1 cellular context compared by ENCODE assay signal in the genomic region with DNA sequence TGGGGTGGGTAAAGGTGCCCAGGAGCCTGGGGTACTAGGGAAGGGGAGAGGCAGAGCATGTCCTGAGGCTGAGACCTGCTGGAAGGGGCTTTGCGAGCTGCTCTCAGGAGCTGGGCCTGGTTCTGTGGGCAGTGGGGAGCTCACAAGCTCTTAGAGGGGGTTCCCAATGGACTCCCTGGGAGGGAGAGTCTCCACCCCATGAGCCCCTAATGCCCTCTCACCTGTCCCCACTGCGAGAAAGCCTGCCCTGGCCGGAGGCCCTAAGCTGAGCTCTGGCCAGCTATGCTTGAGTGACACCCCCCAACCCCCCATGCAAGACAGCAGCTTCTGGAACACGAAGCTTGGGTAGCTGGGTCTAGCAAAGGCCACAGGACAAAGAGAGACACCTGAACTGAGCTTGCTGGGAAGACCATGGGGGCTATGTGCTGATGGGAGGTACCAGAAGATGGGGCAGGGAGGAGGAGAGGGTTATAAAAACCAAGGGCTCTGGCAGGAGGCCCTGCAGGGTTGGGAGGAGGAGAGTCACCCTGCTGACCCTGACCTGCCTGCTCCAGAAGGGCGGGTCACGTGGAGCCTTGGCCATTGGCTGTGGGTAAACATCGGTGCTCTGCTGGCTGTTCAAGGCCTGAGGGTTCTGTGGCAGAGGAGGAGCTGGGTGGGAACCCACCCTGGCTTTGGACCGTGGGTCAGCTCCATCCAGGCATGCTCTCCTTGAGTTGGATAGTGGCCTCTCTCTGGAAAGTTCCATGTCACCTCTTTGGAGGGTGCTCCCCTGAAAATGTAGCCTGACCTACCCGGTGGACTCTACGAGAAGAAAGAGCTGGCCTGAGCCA.
A peak's percentile ranks its signal among the peaks of the same experiment; 100 is the strongest.
TF ChIP-seq lines count a peak whose summit lies in the region.

No MANE protein-coding gene starts in this region.

TF ChIP-seq in HepG2, 621 proteins besides CTCF, POLR2A, EP300 and RAD21 (continued from another document and continues in another):
- TF ChIP-seq, protein P1, sequence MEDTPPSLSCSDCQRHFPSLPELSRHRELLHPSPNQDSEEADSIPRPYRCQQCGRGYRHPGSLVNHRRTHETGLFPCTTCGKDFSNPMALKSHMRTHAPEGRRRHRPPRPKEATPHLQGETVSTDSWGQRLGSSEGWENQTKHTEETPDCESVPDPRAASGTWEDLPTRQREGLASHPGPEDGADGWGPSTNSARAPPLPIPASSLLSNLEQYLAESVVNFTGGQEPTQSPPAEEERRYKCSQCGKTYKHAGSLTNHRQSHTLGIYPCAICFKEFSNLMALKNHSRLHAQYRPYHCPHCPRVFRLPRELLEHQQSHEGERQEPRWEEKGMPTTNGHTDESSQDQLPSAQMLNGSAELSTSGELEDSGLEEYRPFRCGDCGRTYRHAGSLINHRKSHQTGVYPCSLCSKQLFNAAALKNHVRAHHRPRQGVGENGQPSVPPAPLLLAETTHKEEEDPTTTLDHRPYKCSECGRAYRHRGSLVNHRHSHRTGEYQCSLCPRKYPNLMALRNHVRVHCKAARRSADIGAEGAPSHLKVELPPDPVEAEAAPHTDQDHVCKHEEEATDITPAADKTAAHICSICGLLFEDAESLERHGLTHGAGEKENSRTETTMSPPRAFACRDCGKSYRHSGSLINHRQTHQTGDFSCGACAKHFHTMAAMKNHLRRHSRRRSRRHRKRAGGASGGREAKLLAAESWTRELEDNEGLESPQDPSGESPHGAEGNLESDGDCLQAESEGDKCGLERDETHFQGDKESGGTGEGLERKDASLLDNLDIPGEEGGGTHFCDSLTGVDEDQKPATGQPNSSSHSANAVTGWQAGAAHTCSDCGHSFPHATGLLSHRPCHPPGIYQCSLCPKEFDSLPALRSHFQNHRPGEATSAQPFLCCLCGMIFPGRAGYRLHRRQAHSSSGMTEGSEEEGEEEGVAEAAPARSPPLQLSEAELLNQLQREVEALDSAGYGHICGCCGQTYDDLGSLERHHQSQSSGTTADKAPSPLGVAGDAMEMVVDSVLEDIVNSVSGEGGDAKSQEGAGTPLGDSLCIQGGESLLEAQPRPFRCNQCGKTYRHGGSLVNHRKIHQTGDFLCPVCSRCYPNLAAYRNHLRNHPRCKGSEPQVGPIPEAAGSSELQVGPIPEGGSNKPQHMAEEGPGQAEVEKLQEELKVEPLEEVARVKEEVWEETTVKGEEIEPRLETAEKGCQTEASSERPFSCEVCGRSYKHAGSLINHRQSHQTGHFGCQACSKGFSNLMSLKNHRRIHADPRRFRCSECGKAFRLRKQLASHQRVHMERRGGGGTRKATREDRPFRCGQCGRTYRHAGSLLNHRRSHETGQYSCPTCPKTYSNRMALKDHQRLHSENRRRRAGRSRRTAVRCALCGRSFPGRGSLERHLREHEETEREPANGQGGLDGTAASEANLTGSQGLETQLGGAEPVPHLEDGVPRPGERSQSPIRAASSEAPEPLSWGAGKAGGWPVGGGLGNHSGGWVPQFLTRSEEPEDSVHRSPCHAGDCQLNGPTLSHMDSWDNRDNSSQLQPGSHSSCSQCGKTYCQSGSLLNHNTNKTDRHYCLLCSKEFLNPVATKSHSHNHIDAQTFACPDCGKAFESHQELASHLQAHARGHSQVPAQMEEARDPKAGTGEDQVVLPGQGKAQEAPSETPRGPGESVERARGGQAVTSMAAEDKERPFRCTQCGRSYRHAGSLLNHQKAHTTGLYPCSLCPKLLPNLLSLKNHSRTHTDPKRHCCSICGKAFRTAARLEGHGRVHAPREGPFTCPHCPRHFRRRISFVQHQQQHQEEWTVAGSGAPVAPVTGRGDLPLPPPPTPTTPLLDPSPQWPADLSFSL (CRISPR knock-in tag; IDR thresholded peaks at IDR 0.05), result no peak
- TF ChIP-seq SATB2 (CRISPR knock-in tag; IDR thresholded peaks at IDR 0.05) (no peak), ZNF501 (CRISPR knock-in tag; IDR thresholded peaks at IDR 0.05) (peak; percentile 62; the same call in 1 of the 2 replicates), SP4 (CRISPR knock-in tag; IDR thresholded peaks at IDR 0.05) (peak; percentile 59; the same call in 1 of the 2 replicates), ZNF598 (CRISPR knock-in tag; IDR thresholded peaks at IDR 0.05; ENCODE audit: borderline replicate concordance) (no peak), RNF2 (conservative IDR thresholded peaks at IDR 0.05; ENCODE audit: low read depth) (no peak), NFE2L2 (IDR thresholded peaks at IDR 0.05; ENCODE audit: low read length) (no peak), GPN1 (CRISPR knock-in tag; IDR thresholded peaks at IDR 0.05; ENCODE audit: borderline replicate concordance) (no peak), PHF8 (CRISPR knock-in tag; IDR thresholded peaks at IDR 0.05) (peak; percentile 36; the same call in 1 of the 2 replicates), ETV5 (CRISPR knock-in tag; IDR thresholded peaks at IDR 0.05; ENCODE audit: borderline replicate concordance) (no peak), ZSCAN29 (CRISPR knock-in tag; conservative IDR thresholded peaks at IDR 0.05) (no peak), AKAP8 (CRISPR knock-in tag; IDR thresholded peaks at IDR 0.05) (peak; percentile 72), HNRNPL (IDR thresholded peaks at IDR 0.05; ENCODE audit: low read depth, low read length) (no peak), ZNF3 (CRISPR knock-in tag; IDR thresholded peaks at IDR 0.05) (no peak), ZNF343 (CRISPR knock-in tag; IDR thresholded peaks at IDR 0.05) (no peak), HDAC2 (CRISPR knock-in tag; IDR thresholded peaks at IDR 0.05) (peak; percentile 93), ZNF496 (CRISPR knock-in tag; IDR thresholded peaks at IDR 0.05; ENCODE audit: insufficient replicate concordance) (no peak), SMAD9 (CRISPR knock-in tag; IDR thresholded peaks at IDR 0.05) (no peak), KAT2B (IDR thresholded peaks at IDR 0.05; ENCODE audit: borderline replicate concordance, low read depth, low read length) (no peak), KDM1A (CRISPR knock-in tag; IDR thresholded peaks at IDR 0.05) (no peak), KMT2B (CRISPR knock-in tag; IDR thresholded peaks at IDR 0.05) (no peak), GABPB1 (CRISPR knock-in tag; IDR thresholded peaks at IDR 0.05) (peak; percentile 45), ZNF546 (CRISPR knock-in tag; conservative IDR thresholded peaks at IDR 0.05) (no peak), ZNF562 (CRISPR knock-in tag; IDR thresholded peaks at IDR 0.05; ENCODE audit: borderline replicate concordance) (no peak), TBP (CRISPR knock-in tag; IDR thresholded peaks at IDR 0.05) (no peak), ZNF556 (CRISPR knock-in tag; IDR thresholded peaks at IDR 0.05; ENCODE audit: borderline replicate concordance) (no peak), FOSL1 (CRISPR knock-in tag; IDR thresholded peaks at IDR 0.05; ENCODE audit: borderline replicate concordance) (no peak)
- TF ChIP-seq, protein P2, sequence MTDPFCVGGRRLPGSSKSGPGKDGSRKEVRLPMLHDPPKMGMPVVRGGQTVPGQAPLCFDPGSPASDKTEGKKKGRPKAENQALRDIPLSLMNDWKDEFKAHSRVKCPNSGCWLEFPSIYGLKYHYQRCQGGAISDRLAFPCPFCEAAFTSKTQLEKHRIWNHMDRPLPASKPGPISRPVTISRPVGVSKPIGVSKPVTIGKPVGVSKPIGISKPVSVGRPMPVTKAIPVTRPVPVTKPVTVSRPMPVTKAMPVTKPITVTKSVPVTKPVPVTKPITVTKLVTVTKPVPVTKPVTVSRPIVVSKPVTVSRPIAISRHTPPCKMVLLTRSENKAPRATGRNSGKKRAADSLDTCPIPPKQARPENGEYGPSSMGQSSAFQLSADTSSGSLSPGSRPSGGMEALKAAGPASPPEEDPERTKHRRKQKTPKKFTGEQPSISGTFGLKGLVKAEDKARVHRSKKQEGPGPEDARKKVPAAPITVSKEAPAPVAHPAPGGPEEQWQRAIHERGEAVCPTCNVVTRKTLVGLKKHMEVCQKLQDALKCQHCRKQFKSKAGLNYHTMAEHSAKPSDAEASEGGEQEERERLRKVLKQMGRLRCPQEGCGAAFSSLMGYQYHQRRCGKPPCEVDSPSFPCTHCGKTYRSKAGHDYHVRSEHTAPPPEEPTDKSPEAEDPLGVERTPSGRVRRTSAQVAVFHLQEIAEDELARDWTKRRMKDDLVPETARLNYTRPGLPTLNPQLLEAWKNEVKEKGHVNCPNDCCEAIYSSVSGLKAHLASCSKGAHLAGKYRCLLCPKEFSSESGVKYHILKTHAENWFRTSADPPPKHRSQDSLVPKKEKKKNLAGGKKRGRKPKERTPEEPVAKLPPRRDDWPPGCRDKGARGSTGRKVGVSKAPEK (CRISPR knock-in tag; IDR thresholded peaks at IDR 0.05; ENCODE audit: borderline replicate concordance), result no peak
- TF ChIP-seq, protein P3, sequence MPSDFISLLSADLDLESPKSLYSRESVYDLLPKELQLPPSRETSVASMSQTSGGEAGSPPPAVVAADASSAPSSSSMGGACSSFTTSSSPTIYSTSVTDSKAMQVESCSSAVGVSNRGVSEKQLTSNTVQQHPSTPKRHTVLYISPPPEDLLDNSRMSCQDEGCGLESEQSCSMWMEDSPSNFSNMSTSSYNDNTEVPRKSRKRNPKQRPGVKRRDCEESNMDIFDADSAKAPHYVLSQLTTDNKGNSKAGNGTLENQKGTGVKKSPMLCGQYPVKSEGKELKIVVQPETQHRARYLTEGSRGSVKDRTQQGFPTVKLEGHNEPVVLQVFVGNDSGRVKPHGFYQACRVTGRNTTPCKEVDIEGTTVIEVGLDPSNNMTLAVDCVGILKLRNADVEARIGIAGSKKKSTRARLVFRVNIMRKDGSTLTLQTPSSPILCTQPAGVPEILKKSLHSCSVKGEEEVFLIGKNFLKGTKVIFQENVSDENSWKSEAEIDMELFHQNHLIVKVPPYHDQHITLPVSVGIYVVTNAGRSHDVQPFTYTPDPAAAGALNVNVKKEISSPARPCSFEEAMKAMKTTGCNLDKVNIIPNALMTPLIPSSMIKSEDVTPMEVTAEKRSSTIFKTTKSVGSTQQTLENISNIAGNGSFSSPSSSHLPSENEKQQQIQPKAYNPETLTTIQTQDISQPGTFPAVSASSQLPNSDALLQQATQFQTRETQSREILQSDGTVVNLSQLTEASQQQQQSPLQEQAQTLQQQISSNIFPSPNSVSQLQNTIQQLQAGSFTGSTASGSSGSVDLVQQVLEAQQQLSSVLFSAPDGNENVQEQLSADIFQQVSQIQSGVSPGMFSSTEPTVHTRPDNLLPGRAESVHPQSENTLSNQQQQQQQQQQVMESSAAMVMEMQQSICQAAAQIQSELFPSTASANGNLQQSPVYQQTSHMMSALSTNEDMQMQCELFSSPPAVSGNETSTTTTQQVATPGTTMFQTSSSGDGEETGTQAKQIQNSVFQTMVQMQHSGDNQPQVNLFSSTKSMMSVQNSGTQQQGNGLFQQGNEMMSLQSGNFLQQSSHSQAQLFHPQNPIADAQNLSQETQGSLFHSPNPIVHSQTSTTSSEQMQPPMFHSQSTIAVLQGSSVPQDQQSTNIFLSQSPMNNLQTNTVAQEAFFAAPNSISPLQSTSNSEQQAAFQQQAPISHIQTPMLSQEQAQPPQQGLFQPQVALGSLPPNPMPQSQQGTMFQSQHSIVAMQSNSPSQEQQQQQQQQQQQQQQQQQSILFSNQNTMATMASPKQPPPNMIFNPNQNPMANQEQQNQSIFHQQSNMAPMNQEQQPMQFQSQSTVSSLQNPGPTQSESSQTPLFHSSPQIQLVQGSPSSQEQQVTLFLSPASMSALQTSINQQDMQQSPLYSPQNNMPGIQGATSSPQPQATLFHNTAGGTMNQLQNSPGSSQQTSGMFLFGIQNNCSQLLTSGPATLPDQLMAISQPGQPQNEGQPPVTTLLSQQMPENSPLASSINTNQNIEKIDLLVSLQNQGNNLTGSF (CRISPR knock-in tag; IDR thresholded peaks at IDR 0.05), result no peak
- TF ChIP-seq, protein P4, sequence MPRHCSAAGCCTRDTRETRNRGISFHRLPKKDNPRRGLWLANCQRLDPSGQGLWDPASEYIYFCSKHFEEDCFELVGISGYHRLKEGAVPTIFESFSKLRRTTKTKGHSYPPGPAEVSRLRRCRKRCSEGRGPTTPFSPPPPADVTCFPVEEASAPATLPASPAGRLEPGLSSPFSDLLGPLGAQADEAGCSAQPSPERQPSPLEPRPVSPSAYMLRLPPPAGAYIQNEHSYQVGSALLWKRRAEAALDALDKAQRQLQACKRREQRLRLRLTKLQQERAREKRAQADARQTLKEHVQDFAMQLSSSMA (CRISPR knock-in tag; IDR thresholded peaks at IDR 0.05), result 0 out of 2 replicates have a peak, but pooled peaks have one; percentile 41
- TF ChIP-seq, protein P5, sequence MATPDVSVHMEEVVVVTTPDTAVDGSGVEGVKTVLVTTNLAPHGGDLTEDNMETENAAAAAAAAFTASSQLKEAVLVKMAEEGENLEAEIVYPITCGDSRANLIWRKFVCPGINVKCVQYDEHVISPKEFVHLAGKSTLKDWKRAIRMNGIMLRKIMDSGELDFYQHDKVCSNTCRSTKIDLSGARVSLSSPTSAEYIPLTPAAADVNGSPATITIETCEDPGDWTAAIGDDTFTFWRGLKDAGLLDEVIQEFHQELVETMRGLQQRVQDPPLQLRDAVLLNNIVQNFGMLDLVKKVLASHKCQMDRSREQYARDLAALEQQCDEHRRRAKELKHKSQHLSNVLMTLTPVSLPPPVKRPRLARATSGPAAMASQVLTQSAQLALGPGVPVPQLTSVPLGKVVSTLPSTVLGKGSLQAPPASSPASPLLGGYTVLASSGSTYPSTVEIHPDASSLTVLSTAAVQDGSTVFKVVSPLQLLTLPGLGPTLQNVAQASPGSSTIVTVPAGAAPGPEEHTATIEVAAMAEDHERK (CRISPR knock-in tag; IDR thresholded peaks at IDR 0.05; ENCODE audit: low read depth), result no peak
- TF ChIP-seq, protein P6, sequence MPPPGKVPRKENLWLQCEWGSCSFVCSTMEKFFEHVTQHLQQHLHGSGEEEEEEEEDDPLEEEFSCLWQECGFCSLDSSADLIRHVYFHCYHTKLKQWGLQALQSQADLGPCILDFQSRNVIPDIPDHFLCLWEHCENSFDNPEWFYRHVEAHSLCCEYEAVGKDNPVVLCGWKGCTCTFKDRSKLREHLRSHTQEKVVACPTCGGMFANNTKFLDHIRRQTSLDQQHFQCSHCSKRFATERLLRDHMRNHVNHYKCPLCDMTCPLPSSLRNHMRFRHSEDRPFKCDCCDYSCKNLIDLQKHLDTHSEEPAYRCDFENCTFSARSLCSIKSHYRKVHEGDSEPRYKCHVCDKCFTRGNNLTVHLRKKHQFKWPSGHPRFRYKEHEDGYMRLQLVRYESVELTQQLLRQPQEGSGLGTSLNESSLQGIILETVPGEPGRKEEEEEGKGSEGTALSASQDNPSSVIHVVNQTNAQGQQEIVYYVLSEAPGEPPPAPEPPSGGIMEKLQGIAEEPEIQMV (CRISPR knock-in tag; IDR thresholded peaks at IDR 0.05; ENCODE audit: low read depth), result 0 out of 2 replicates have a peak, but pooled peaks have one; percentile 41
- TF ChIP-seq, protein P7, sequence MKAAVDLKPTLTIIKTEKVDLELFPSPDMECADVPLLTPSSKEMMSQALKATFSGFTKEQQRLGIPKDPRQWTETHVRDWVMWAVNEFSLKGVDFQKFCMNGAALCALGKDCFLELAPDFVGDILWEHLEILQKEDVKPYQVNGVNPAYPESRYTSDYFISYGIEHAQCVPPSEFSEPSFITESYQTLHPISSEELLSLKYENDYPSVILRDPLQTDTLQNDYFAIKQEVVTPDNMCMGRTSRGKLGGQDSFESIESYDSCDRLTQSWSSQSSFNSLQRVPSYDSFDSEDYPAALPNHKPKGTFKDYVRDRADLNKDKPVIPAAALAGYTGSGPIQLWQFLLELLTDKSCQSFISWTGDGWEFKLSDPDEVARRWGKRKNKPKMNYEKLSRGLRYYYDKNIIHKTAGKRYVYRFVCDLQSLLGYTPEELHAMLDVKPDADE (CRISPR knock-in tag; IDR thresholded peaks at IDR 0.05), result no peak
- TF ChIP-seq, protein P8, sequence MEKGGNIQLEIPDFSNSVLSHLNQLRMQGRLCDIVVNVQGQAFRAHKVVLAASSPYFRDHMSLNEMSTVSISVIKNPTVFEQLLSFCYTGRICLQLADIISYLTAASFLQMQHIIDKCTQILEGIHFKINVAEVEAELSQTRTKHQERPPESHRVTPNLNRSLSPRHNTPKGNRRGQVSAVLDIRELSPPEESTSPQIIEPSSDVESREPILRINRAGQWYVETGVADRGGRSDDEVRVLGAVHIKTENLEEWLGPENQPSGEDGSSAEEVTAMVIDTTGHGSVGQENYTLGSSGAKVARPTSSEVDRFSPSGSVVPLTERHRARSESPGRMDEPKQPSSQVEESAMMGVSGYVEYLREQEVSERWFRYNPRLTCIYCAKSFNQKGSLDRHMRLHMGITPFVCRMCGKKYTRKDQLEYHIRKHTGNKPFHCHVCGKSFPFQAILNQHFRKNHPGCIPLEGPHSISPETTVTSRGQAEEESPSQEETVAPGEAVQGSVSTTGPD (CRISPR knock-in tag; IDR thresholded peaks at IDR 0.05), result no peak
